Comparison of ENCODE assay signal across 24 cellular contexts in genomic region chr7:95674101-95674500, GRCh38.
"Had no signal": no experiment of that assay in that cellular context is flagged by ENCODE, and none has a peak within 500 bp of the region (broad histone marks: within the 10 kb centered on the region; RNA-seq: fewer than 3 reads in every experiment).

No MANE protein-coding gene starts in this region.

- H3K9me3 Mint-ChIP-seq: dendritic cell treated with granulocyte-macrophage colony-stimulating factor and Interleukin-4, amounts not matched to agents 40 ng/mL and 50 ng/mL, for 4 days; endodermal cell had no signal

- DNase-seq: colonic mucosa; cortex of kidney; dermis blood vessel endothelial cell; dorsolateral prefrontal cortex; effector CD4-positive, alpha-beta T cell; effector CD8-positive, alpha-beta T cell; effector memory CD4-positive, alpha-beta T cell; effector memory CD8-positive, alpha-beta T cell; endodermal cell; erythroblast; esophagus squamous epithelium; foreskin fibroblast; foreskin keratinocyte; foreskin melanocyte; gastrocnemius medialis; glutamatergic neuron; head of caudate nucleus; heart left ventricle; heart right ventricle had no signal

- H3K27ac Mint-ChIP-seq: dendritic cell treated with granulocyte-macrophage colony-stimulating factor and Interleukin-4, amounts not matched to agents 40 ng/mL and 50 ng/mL, for 4 days; effector memory CD8-positive, alpha-beta T cell; endodermal cell had no signal

- ATAC-seq: effector memory CD8-positive, alpha-beta T cell; esophagus mucosa; foreskin keratinocyte; gastrocnemius medialis; gastroesophageal sphincter; heart left ventricle; heart right ventricle had no signal

- H3K27me3 Mint-ChIP-seq: effector memory CD8-positive, alpha-beta T cell had no signal

- H3K4me1 Mint-ChIP-seq: endodermal cell had no signal

- H3K4me3 Mint-ChIP-seq: dendritic cell treated with granulocyte-macrophage colony-stimulating factor and Interleukin-4, amounts not matched to agents 40 ng/mL and 50 ng/mL, for 4 days; effector memory CD8-positive, alpha-beta T cell; endodermal cell had no signal

- FAIRE-seq: endometrium, endothelial cell of umbilical vein had no signal
